In the genomic region with DNA sequence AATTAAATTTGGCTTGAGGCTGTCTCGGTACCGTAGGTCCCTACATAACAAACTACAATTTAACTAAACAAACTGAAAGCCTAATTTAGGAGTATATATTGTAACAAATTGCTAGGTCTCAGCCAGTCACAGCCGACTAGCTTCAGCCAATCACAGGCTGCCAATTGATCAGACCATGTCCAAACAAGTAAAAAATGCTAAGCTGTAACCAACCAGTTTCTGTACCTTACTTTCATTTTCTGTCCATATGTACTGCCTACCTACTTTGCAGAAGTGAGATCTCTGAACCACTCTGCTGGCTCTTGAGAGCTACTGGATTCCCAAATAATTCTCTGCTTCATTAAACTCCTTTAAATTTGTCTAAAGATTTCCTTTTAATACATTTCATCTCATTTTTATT, we compare ENCODE assay signal across 8 cellular contexts.
DNase-seq lines count a peak whose midpoint lies in the region; ATAC-seq and TF ChIP-seq lines count a peak whose summit lies in the region.

No MANE protein-coding gene starts in this region.

- DNase-seq in NOMO-1 treated with dmso at 0.1 percent for 144 hours (lab: John Stamatoyannopoulos, UW; ENCODE audit: unreplicated experiment) (peak; percentile 72), fibroblast of lung (ENCODE audit: low read depth in 2 of 2) (peak in 1 of 2 donors; percentile 30), occipital lobe (lab: John Stamatoyannopoulos, UW) (no peak), activated gamma-delta T cell treated with Interleukin-2 at 50 U/mL for 16 hours (no peak), HEK293T (ENCODE audit: extremely low spot score) (no peak)

- no peaks in the 10 kb centered on the region for H3K9me3 ChIP-seq in fibroblast of lung (ENCODE audit: control insufficient read depth, insufficient read depth, low read depth, low read length)

- H3K4me1 ChIP-seq in ACC112 (ENCODE audit: control insufficient read depth, insufficient read depth, low read length, unreplicated experiment) (peaks cover 23% of the 10 kb centered on the region), fibroblast of lung (ENCODE audit: control insufficient read depth, extremely low read depth, insufficient read depth, low read length) (no peaks in the 10 kb centered on the region)

- no peaks in the 10 kb centered on the region for H4K20me1 ChIP-seq in fibroblast of lung (ENCODE audit: control insufficient read depth, extremely low read depth, insufficient read depth, low read length)

- H3K27ac ChIP-seq in ACC112 (ENCODE audit: low read depth, low read length), result peak overlapping the region; percentile 97
- H3K27ac ChIP-seq in fibroblast of lung (ENCODE audit: insufficient read depth, low read length), result peak overlapping the region; percentile 83

- no peak overlapping the region for H3K4me2 ChIP-seq in fibroblast of lung (ENCODE audit: extremely low read depth, insufficient read depth, low read length)

- 0 out of 2 replicates have a peak overlapping the region, but pooled peaks have one; percentile 15 for H3K4me3 ChIP-seq in ACC112 (ENCODE audit: low read depth, low read length)
- H3K4me3 ChIP-seq in fibroblast of lung (replicated peaks in 1 of 4; ENCODE audit: control extremely low read depth in 1 of 4, insufficient read depth in 1 of 4, low read depth in 3 of 4, low read length in 4 of 4), result no peak overlapping the region

- no peak for TF ChIP-seq CTCF in fibroblast of lung (conservative IDR thresholded peaks at IDR 0.05 in 1 of 2, IDR thresholded peaks at IDR 0.05 in 1 of 2; ENCODE audit: low read depth in 1 of 2, low read length in 2 of 2)

- H3K9ac ChIP-seq in fibroblast of lung (ENCODE audit: insufficient read depth, low read length), result no peak overlapping the region

- CTCF ChIA-PET in HEK293T (lab: Yijun Ruan, JAX), result no interaction called here

- POLR2A ChIA-PET in HEK293T (lab: Yijun Ruan, JAX), result no interaction called here

- H3K79me2 ChIP-seq in ACC112 (ENCODE audit: control insufficient read depth, insufficient read depth, low read length, unreplicated experiment) (no peaks in the 10 kb centered on the region), fibroblast of lung (ENCODE audit: control insufficient read depth, insufficient read depth, low read length) (no peaks in the 10 kb centered on the region)

- H3K36me3 ChIP-seq in ACC112 (ENCODE audit: insufficient read depth, low read length) (no peaks in the 10 kb centered on the region), fibroblast of lung (ENCODE audit: control insufficient read depth, insufficient read depth, low read length) (no peaks in the 10 kb centered on the region)

- ATAC-seq in GM18861 (IDR thresholded peaks at IDR 0.05; ENCODE audit: unreplicated experiment) (peak; percentile 74), HG02970 (IDR thresholded peaks at IDR 0.05; ENCODE audit: low FRiP score, unreplicated experiment) (peak; percentile 81)

- H3K27me3 ChIP-seq in ACC112 (ENCODE audit: insufficient read depth, low read length), result no peaks in the 10 kb centered on the region
- no peaks in the 10 kb centered on the region for H3K27me3 ChIP-seq in fibroblast of lung (ENCODE audit: control insufficient read depth, insufficient read depth, low read length)

- H2AFZ ChIP-seq in ACC112 (ENCODE audit: low read length, unreplicated experiment) (peak overlapping the region; percentile 67), fibroblast of lung (ENCODE audit: low read length) (no peak overlapping the region)

TF ChIP-seq in HEK293T, 16 proteins besides CTCF, POLR2A, EP300 and RAD21:
- no peak for TF ChIP-seq ZNF384 (IDR thresholded peaks at IDR 0.05)
- TF ChIP-seq L3MBTL2 (conservative IDR thresholded peaks at IDR 0.05), result no peak
- TF ChIP-seq BHLHE40 (IDR thresholded peaks at IDR 0.05; ENCODE audit: borderline replicate concordance), result no peak
- no peak for TF ChIP-seq TARDBP (IDR thresholded peaks at IDR 0.05)
- TF ChIP-seq NFRKB (IDR thresholded peaks at IDR 0.05), result no peak
- no peak for TF ChIP-seq SP1 (IDR thresholded peaks at IDR 0.05)
- no peak for TF ChIP-seq ELF4 (IDR thresholded peaks at IDR 0.05)
- TF ChIP-seq FOXK2 (IDR thresholded peaks at IDR 0.05), result no peak
- TF ChIP-seq FOXM1 (IDR thresholded peaks at IDR 0.05; ENCODE audit: borderline replicate concordance), result no peak
- no peak for TF ChIP-seq CTBP1 (IDR thresholded peaks at IDR 0.05; ENCODE audit: borderline replicate concordance)
- TF ChIP-seq FOXA1 (IDR thresholded peaks at IDR 0.05), result no peak
- TF ChIP-seq PKNOX1 (IDR thresholded peaks at IDR 0.05), result no peak
- TF ChIP-seq SUZ12 (IDR thresholded peaks at IDR 0.05), result no peak
- no peak for TF ChIP-seq LEF1 (IDR thresholded peaks at IDR 0.05; ENCODE audit: borderline replicate concordance)
